1 cellular context compared by ENCODE assay signal in the genomic region with DNA sequence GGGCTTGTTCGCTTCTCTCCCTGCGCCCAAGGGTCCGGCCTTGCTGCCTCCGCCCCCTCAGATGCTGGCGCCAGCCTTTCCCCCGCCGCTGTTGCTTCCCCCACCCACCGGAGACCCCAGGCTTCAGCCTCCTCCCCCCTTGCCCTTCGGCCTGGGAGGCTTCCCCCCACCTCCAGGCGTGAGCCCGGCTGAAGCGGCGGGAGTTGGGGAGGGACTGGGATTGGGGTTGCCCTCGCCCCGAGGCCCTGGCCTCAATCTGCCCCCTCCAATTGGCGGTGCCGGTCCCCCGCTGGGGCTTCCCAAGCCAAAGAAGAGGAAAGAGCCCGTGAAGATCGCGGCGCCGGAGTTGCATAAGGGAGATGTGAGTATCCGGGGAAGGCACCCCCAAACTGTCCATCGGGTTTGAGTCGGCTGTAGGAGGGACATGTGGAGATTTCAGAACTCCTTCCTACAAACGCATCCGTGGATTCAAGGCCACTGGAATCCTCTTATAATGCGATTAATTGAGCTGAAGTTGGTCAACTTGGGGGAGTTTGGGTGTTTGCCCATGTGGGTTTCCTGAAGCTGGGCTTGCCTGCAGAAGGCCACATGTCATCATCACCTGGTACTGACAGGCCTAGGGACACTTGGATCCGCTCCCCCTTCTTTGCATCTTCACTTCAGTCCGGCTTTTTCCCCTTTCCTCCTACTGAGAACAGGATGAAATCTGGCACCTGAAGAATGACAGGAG.
TF ChIP-seq lines count a peak whose summit lies in the region.

No MANE protein-coding gene starts in this region.

TF ChIP-seq in K562, 482 proteins besides CTCF, POLR2A, EP300 and RAD21 (continued from another document and continues in another):
- TF ChIP-seq, protein P1, sequence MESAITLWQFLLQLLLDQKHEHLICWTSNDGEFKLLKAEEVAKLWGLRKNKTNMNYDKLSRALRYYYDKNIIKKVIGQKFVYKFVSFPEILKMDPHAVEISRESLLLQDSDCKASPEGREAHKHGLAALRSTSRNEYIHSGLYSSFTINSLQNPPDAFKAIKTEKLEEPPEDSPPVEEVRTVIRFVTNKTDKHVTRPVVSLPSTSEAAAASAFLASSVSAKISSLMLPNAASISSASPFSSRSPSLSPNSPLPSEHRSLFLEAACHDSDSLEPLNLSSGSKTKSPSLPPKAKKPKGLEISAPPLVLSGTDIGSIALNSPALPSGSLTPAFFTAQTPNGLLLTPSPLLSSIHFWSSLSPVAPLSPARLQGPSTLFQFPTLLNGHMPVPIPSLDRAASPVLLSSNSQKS (CRISPR knock-in tag; IDR thresholded peaks at IDR 0.05), result no peak
- TF ChIP-seq ZNF655 (CRISPR knock-in tag; IDR thresholded peaks at IDR 0.05) (no peak), E2F1 (CRISPR knock-in tag; IDR thresholded peaks at IDR 0.05) (no peak), ZNF239 (CRISPR knock-in tag; IDR thresholded peaks at IDR 0.05) (no peak), KLF16 (IDR thresholded peaks at IDR 0.05) (no peak), HDGF (IDR thresholded peaks at IDR 0.05) (no peak), L3MBTL2 (IDR thresholded peaks at IDR 0.05) (no peak), TAF1 (IDR thresholded peaks at IDR 0.05; ENCODE audit: control insufficient read depth, extremely low read depth, insufficient read depth, low read length, severe bottlenecking) (no peak), ETV5 (CRISPR knock-in tag; IDR thresholded peaks at IDR 0.05; ENCODE audit: low read depth) (no peak), TFAM (CRISPR knock-in tag; conservative IDR thresholded peaks at IDR 0.05) (no peak), ZNF696 (CRISPR knock-in tag; conservative IDR thresholded peaks at IDR 0.05) (no peak), ZBTB2 (IDR thresholded peaks at IDR 0.05) (no peak), HNRNPH1 (optimal IDR thresholded peaks at IDR 0.05; ENCODE audit: low read depth, low read length) (no peak), ZNF3 (CRISPR knock-in tag; IDR thresholded peaks at IDR 0.05) (no peak), MAFK (IDR thresholded peaks at IDR 0.05; ENCODE audit: low read length) (no peak), PHTF2 (CRISPR knock-in tag; IDR thresholded peaks at IDR 0.05) (no peak), OTX1 (CRISPR knock-in tag; IDR thresholded peaks at IDR 0.05) (no peak), ELK1 (CRISPR knock-in tag; IDR thresholded peaks at IDR 0.05) (no peak), PHB2 (IDR thresholded peaks at IDR 0.05; ENCODE audit: low read depth) (no peak), ZNF224 (CRISPR knock-in tag; IDR thresholded peaks at IDR 0.05) (no peak), CBFA2T2 (conservative IDR thresholded peaks at IDR 0.05) (no peak), SFPQ (IDR thresholded peaks at IDR 0.05; ENCODE audit: low read depth, low read length) (no peak), MXI1 (IDR thresholded peaks at IDR 0.05; ENCODE audit: low read depth, low read length) (peak; percentile 31), SAFB (IDR thresholded peaks at IDR 0.05; ENCODE audit: borderline replicate concordance, low read depth, low read length) (no peak), MTA3 (IDR thresholded peaks at IDR 0.05; ENCODE audit: borderline replicate concordance) (0 out of 2 replicates have a peak, but pooled peaks have one; percentile 4), RHOXF2B (CRISPR knock-in tag; conservative IDR thresholded peaks at IDR 0.05) (no peak), ZNF431 (CRISPR knock-in tag; IDR thresholded peaks at IDR 0.05) (0 out of 2 replicates have a peak, but pooled peaks have one; percentile 7), BRD4 (IDR thresholded peaks at IDR 0.05) (no peak; the same call in 1 of the 2 replicates), ZNF75A (CRISPR knock-in tag; IDR thresholded peaks at IDR 0.05) (no peak)
- TF ChIP-seq, protein P2, sequence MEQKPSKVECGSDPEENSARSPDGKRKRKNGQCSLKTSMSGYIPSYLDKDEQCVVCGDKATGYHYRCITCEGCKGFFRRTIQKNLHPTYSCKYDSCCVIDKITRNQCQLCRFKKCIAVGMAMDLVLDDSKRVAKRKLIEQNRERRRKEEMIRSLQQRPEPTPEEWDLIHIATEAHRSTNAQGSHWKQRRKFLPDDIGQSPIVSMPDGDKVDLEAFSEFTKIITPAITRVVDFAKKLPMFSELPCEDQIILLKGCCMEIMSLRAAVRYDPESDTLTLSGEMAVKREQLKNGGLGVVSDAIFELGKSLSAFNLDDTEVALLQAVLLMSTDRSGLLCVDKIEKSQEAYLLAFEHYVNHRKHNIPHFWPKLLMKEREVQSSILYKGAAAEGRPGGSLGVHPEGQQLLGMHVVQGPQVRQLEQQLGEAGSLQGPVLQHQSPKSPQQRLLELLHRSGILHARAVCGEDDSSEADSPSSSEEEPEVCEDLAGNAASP (IDR thresholded peaks at IDR 0.05), result no peak
- TF ChIP-seq, protein P3, sequence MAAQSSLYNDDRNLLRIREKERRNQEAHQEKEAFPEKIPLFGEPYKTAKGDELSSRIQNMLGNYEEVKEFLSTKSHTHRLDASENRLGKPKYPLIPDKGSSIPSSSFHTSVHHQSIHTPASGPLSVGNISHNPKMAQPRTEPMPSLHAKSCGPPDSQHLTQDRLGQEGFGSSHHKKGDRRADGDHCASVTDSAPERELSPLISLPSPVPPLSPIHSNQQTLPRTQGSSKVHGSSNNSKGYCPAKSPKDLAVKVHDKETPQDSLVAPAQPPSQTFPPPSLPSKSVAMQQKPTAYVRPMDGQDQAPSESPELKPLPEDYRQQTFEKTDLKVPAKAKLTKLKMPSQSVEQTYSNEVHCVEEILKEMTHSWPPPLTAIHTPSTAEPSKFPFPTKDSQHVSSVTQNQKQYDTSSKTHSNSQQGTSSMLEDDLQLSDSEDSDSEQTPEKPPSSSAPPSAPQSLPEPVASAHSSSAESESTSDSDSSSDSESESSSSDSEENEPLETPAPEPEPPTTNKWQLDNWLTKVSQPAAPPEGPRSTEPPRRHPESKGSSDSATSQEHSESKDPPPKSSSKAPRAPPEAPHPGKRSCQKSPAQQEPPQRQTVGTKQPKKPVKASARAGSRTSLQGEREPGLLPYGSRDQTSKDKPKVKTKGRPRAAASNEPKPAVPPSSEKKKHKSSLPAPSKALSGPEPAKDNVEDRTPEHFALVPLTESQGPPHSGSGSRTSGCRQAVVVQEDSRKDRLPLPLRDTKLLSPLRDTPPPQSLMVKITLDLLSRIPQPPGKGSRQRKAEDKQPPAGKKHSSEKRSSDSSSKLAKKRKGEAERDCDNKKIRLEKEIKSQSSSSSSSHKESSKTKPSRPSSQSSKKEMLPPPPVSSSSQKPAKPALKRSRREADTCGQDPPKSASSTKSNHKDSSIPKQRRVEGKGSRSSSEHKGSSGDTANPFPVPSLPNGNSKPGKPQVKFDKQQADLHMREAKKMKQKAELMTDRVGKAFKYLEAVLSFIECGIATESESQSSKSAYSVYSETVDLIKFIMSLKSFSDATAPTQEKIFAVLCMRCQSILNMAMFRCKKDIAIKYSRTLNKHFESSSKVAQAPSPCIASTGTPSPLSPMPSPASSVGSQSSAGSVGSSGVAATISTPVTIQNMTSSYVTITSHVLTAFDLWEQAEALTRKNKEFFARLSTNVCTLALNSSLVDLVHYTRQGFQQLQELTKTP (IDR thresholded peaks at IDR 0.05; ENCODE audit: low read depth in 1 of 2, partially characterized antibody in 2 of 2), result no peak
- TF ChIP-seq, protein P4, sequence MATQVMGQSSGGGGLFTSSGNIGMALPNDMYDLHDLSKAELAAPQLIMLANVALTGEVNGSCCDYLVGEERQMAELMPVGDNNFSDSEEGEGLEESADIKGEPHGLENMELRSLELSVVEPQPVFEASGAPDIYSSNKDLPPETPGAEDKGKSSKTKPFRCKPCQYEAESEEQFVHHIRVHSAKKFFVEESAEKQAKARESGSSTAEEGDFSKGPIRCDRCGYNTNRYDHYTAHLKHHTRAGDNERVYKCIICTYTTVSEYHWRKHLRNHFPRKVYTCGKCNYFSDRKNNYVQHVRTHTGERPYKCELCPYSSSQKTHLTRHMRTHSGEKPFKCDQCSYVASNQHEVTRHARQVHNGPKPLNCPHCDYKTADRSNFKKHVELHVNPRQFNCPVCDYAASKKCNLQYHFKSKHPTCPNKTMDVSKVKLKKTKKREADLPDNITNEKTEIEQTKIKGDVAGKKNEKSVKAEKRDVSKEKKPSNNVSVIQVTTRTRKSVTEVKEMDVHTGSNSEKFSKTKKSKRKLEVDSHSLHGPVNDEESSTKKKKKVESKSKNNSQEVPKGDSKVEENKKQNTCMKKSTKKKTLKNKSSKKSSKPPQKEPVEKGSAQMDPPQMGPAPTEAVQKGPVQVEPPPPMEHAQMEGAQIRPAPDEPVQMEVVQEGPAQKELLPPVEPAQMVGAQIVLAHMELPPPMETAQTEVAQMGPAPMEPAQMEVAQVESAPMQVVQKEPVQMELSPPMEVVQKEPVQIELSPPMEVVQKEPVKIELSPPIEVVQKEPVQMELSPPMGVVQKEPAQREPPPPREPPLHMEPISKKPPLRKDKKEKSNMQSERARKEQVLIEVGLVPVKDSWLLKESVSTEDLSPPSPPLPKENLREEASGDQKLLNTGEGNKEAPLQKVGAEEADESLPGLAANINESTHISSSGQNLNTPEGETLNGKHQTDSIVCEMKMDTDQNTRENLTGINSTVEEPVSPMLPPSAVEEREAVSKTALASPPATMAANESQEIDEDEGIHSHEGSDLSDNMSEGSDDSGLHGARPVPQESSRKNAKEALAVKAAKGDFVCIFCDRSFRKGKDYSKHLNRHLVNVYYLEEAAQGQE (CRISPR knock-in tag; IDR thresholded peaks at IDR 0.05; ENCODE audit: low read depth), result no peak
- TF ChIP-seq, protein P5, sequence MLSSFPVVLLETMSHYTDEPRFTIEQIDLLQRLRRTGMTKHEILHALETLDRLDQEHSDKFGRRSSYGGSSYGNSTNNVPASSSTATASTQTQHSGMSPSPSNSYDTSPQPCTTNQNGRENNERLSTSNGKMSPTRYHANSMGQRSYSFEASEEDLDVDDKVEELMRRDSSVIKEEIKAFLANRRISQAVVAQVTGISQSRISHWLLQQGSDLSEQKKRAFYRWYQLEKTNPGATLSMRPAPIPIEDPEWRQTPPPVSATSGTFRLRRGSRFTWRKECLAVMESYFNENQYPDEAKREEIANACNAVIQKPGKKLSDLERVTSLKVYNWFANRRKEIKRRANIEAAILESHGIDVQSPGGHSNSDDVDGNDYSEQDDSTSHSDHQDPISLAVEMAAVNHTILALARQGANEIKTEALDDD (IDR thresholded peaks at IDR 0.05), result no peak
- TF ChIP-seq, protein P6, sequence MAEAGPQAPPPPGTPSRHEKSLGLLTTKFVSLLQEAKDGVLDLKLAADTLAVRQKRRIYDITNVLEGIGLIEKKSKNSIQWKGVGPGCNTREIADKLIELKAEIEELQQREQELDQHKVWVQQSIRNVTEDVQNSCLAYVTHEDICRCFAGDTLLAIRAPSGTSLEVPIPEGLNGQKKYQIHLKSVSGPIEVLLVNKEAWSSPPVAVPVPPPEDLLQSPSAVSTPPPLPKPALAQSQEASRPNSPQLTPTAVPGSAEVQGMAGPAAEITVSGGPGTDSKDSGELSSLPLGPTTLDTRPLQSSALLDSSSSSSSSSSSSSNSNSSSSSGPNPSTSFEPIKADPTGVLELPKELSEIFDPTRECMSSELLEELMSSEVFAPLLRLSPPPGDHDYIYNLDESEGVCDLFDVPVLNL (CRISPR knock-in tag; IDR thresholded peaks at IDR 0.05; ENCODE audit: low read depth), result no peak
